ENCODE assay signal across 17 cellular contexts in genomic region chr10:103578782-103579382, GRCh38.
A peak's percentile ranks its signal among the peaks of the same experiment; 100 is the strongest.
DNase-seq lines count a peak whose midpoint lies in the region; ATAC-seq and TF ChIP-seq lines count a peak whose summit lies in the region.
"Had no signal": no experiment of that assay in that cellular context is flagged by ENCODE, and none has a peak within 500 bp of the region (broad histone marks: within the 10 kb centered on the region; RNA-seq: fewer than 3 reads in every experiment).

No MANE protein-coding gene starts in this region.

- H3K27ac ChIP-seq in Peyer's patch (peak overlapping the region in 2 of 4 donors; percentile 17 to 35), breast epithelium (no peak overlapping the region)
- H3K27ac ChIP-seq: parathyroid adenoma had no signal

- CTCF ChIA-PET in GM10248 (lab: Yijun Ruan, JAX) = interaction anchor here (1.4 to 4.9 kb wide), 3 partner anchors 14 to 15 kb away, joined by 6 to 24 read pairs (median 7); no protein-coding TSS in a partner anchor

- ATAC-seq in GM21619 (IDR thresholded peaks at IDR 0.05; ENCODE audit: unreplicated experiment) = peak; percentile 76
- ATAC-seq in HG03432 (IDR thresholded peaks at IDR 0.05; ENCODE audit: unreplicated experiment) = no peak
- no peak for ATAC-seq in GM21717 (IDR thresholded peaks at IDR 0.05; ENCODE audit: unreplicated experiment)

- no peaks in the 10 kb centered on the region for H3K36me3 ChIP-seq in Peyer's patch
- no peaks in the 10 kb centered on the region for H3K36me3 ChIP-seq in MG63
- no peaks in the 10 kb centered on the region for H3K36me3 ChIP-seq in breast epithelium

- TF ChIP-seq CTCF in GM10248 (IDR thresholded peaks at IDR 0.05; ENCODE audit: control extremely low read depth, extremely low read depth, low read depth, missing control alignments) (no peak), Peyer's patch (IDR thresholded peaks at IDR 0.05) (no peak), breast epithelium (IDR thresholded peaks at IDR 0.05) (no peak)

- H3K27me3 ChIP-seq in Peyer's patch (no peaks in the 10 kb centered on the region), MG63 (no peaks in the 10 kb centered on the region), breast epithelium (no peaks in the 10 kb centered on the region)

- DNase-seq in GM10248 (ENCODE audit: extremely low spot score) = peak; percentile 73
- peak in 2 of 3 donors; percentile 68 to 74 for DNase-seq in Peyer's patch
- peak; percentile 74 for DNase-seq in mucosa of gallbladder (ENCODE audit: low spot score)
- no peak for DNase-seq in MG63
- no peak for DNase-seq in breast epithelium (ENCODE audit: low spot score in 2 of 2)
- DNase-seq: activated CD4-positive, alpha-beta T cell treated with anti-CD3 and anti-CD28 coated beads, Interleukin-2, amount 50 U/mL, for 1 hour; activated effector memory CD4-positive, alpha-beta T cell treated with anti-CD3 and anti-CD28 coated beads, Interleukin-2, amount 50 U/mL, for 16 hours; C1 segment of cervical spinal cord; effector CD8-positive, alpha-beta T cell; NCI-H1105; stimulated activated CD4-positive, alpha-beta T cell treated with anti-CD3 and anti-CD28 coated beads, Interleukin-4, amount 100 ng/mL, for 24 hours; SW 1271 had no signal

- POLR2A ChIA-PET in GM10248 (lab: Yijun Ruan, JAX) = no interaction called here

- TF ChIP-seq POLR2A in Peyer's patch (IDR thresholded peaks at IDR 0.05) (no peak), breast epithelium (IDR thresholded peaks at IDR 0.05) (no peak)

- intact Hi-C loops in breast epithelium (cut with DNase I; ENCODE audit: low total_unique reads) = no loop called here

- H3K4me3 ChIP-seq in Peyer's patch = no peak overlapping the region
- no peak overlapping the region for H3K4me3 ChIP-seq in MG63
- no peak overlapping the region for H3K4me3 ChIP-seq in breast epithelium
- H3K4me3 ChIP-seq: lung had no signal

- H3K9me3 ChIP-seq in Peyer's patch (no peaks in the 10 kb centered on the region), MG63 (no peaks in the 10 kb centered on the region), breast epithelium (no peaks in the 10 kb centered on the region)

- peaks cover 0 to 1% (median 0%) of the 10 kb centered on the region in 4 donors for H3K4me1 ChIP-seq in Peyer's patch
- no peaks in the 10 kb centered on the region for H3K4me1 ChIP-seq in breast epithelium
- H3K4me1 ChIP-seq: parathyroid adenoma had no signal

Comparison
In these comparisons a context has a peak if more than half of its experiments do, and no peak if none do; other contexts are left out.
1. DNase-seq: peak in GM10248 (single experiment), Peyer's patch (2 of 3) and mucosa of gallbladder (single experiment); none in MG63 (single experiment) and breast epithelium (0 of 2).